5 cellular contexts compared by ENCODE assay signal in genomic region chr16:10191096-10191495, GRCh38. TPM values are rescaled to one million over a fixed set of nuclear protein-coding genes. Genes with fewer than 3 reads are reported as not detected.
"Had no signal": no experiment of that assay in that cellular context is flagged by ENCODE, and none has a peak within 500 bp of the region (broad histone marks: within the 10 kb centered on the region; RNA-seq: fewer than 3 reads in every experiment).

No MANE protein-coding gene starts in this region.

- DNase-seq: H9, HCEC 1CT, IMR-90 had no signal

- H3K4me3 ChIP-seq: GM23338 had no signal

- ATAC-seq: GM23338 had no signal

RNA-seq across cellular contexts. Expression of gene GRIN2A, which starts 8.9 kb away (rescaled TPM):
- total RNA-seq: HT-29 had no signal
- polyA plus RNA-seq: IMR-90 had no signal
